9 cellular contexts compared by ENCODE assay signal in the genomic region with DNA sequence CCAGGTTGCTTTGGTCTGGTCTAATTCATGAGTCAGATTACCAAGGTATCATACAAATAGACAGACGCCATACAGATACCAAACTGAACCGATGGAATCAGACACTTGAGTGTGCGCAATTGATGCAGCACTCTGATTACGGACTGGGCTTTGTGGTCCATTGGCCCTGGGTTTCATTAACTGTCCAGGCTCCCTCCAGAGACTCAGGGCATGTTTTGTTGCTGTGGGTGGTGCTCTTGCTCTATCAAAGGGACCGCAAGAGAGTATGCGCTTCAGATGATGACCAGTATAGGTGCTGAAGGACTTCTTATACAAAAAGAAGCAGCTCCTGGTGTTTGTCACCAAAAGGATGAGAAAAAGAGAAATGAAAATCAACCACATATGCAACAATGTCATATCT. TPM values are rescaled to one million over a fixed set of nuclear protein-coding genes. Genes with fewer than 3 reads are reported as not detected.
A peak's percentile ranks its signal among the peaks of the same experiment; 100 is the strongest.
DNase-seq lines count a peak whose midpoint lies in the region; ATAC-seq lines count a peak whose summit lies in the region.
"Had no signal": no experiment of that assay in that cellular context is flagged by ENCODE, and none has a peak within 500 bp of the region (broad histone marks: within the 10 kb centered on the region; RNA-seq: fewer than 3 reads in every experiment).

No MANE protein-coding gene starts in this region.

- ATAC-seq in GM21786 (IDR thresholded peaks at IDR 0.05; ENCODE audit: unreplicated experiment) (peak; percentile 17), HG02610 (IDR thresholded peaks at IDR 0.05; ENCODE audit: unreplicated experiment) (no peak)

- H3K9me3 ChIP-seq in MG63: no peaks in the 10 kb centered on the region
- H3K9me3 ChIP-seq: SJSA1 had no signal

- H3K4me3 ChIP-seq in MG63: no peak overlapping the region
- H3K4me3 ChIP-seq: SJSA1 had no signal

- no peaks in the 10 kb centered on the region for H3K27me3 ChIP-seq in MG63
- H3K27me3 ChIP-seq: SJSA1 had no signal

- DNase-seq in NCI-H82 (lab: John Stamatoyannopoulos, UW): peak; percentile 38
- DNase-seq in NCI-H82 treated with DMSO at 0.1 percent for 48 hours (lab: John Stamatoyannopoulos, UW; ENCODE audit: unreplicated experiment): no peak
- peak; percentile 32 for DNase-seq in RPMI8226
- DNase-seq in medulla oblongata (ENCODE audit: extremely low spot score): peak; percentile 18
- no peak for DNase-seq in MG63
- DNase-seq in T-helper 9 cell: no peak

- no peaks in the 10 kb centered on the region for H3K36me3 ChIP-seq in MG63
- H3K36me3 ChIP-seq: SJSA1 had no signal

RNA-seq across cellular contexts. Expression of gene ANKRD55, which starts 36.9 kb away (rescaled TPM):
- total RNA-seq in MG63 (2014; rRNA removed; shearing (Covaris generic); ENCODE audit: low replicate concordance): not detected in 2 replicates
- total RNA-seq: SJSA1 had no signal

Comparison
In these comparisons a context has a peak if more than half of its experiments do, and no peak if none do; other contexts are left out.
1. DNase-seq: peak in NCI-H82 (single experiment), RPMI8226 (single experiment) and medulla oblongata (single experiment); none in NCI-H82 treated with DMSO at 0.1 percent for 48 hours (single experiment), MG63 (single experiment) and T-helper 9 cell (single experiment).